Comparison of ENCODE assay signal across 22 cellular contexts in genomic region chr3:56054827-56055226, GRCh38.
"Had no signal": no experiment of that assay in that cellular context is flagged by ENCODE, and none has a peak within 500 bp of the region (broad histone marks: within the 10 kb centered on the region; RNA-seq: fewer than 3 reads in every experiment).

No MANE protein-coding gene starts in this region.

- H3K4me3 Mint-ChIP-seq: activated T-cell treated with anti-CD3 and anti-CD28 coated beads, Interleukin-2, amount 50 U/mL, for 4 hours; endodermal cell; natural killer cell had no signal

- H3K36me3 Mint-ChIP-seq: natural killer cell had no signal

- H3K36me3 ChIP-seq: brain microvascular endothelial cell, lower lobe of right lung, thyroid gland had no signal

- H3K9me3 Mint-ChIP-seq: activated T-cell treated with anti-CD3 and anti-CD28 coated beads, Interleukin-2, amount 50 U/mL, for 4 hours; endodermal cell; natural killer cell had no signal

- ATAC-seq: activated T-cell treated with anti-CD3 and anti-CD28 coated beads, Interleukin-2, amount 50 U/mL, for 4 hours; left colon; lower lobe of right lung; natural killer cell had no signal

- H3K27ac Mint-ChIP-seq: endodermal cell, natural killer cell, progenitor cell of endocrine pancreas had no signal

- H3K4me3 ChIP-seq: lower lobe of right lung, thyroid gland had no signal

- H3K27ac ChIP-seq: brain microvascular endothelial cell, epithelial cell of prostate, lower lobe of right lung, thyroid gland had no signal

- H3K27me3 ChIP-seq: brain microvascular endothelial cell, thyroid gland had no signal

- H3K4me1 ChIP-seq: lower lobe of right lung, thyroid gland had no signal

- H3K9me3 ChIP-seq: lower lobe of right lung, thyroid gland had no signal

- DNase-seq: activated CD4-positive, alpha-beta T cell treated with anti-CD3 and anti-CD28 coated beads, Interleukin-2, amount 50 U/mL, for 1 hour; activated CD4-positive, CD25-positive, alpha-beta regulatory T cell treated with anti-CD3 and anti-CD28 coated beads, Interleukin-2, amount 50 U/mL, for 72 hours; activated CD8-positive, alpha-beta memory T cell treated with anti-CD3 and anti-CD28 coated beads, Interleukin-2, amount 50 U/mL, for 4 hours; activated effector memory CD4-positive, alpha-beta T cell treated with anti-CD3 and anti-CD28 coated beads, Interleukin-2, amount 50 U/mL, for 16 hours; activated naive CD4-positive, alpha-beta T cell treated with anti-CD3 and anti-CD28 coated beads, Interleukin-2, amount 50 U/mL, for 16 hours; activated T-cell treated with anti-CD3 and anti-CD28 coated beads, Interleukin-2, amount 50 U/mL, for 4 hours; aorta; brain microvascular endothelial cell; central memory CD4-positive, alpha-beta T cell; endodermal cell; foreskin fibroblast; hippocampal formation; islet precursor cell; left colon; lower lobe of right lung; natural killer cell; occipital lobe; stimulated activated CD4-positive, alpha-beta T cell treated with anti-CD3 and anti-CD28 coated beads, Interleukin-2, amount 100 ng/mL, for 24 hours; stimulated activated naive CD4-positive, alpha-beta T cell treated with Interleukin-2 at 50 U/mL for 16 hours; thyroid gland had no signal

- H3K4me1 Mint-ChIP-seq: natural killer cell had no signal
